ENCODE assay signal across 9 cellular contexts in the genomic region with DNA sequence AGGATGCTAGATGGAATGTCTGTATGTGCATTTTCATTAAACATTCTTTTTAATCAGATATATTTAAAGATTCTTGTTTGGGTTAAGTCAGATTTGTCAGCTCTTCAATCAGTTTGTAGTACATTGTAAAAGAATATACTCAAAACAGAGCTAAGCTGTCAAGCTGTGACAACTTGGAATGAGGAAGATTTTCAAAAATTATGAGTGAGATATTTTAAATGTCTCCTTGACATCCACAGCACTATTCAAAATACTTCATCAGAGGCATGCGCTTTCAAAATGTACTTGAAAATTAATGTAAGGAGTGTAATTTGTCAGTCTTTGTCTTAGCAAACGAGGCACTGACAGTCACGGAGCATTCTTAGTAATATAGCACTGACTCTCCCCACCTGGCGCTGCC.
"Had no signal": no experiment of that assay in that cellular context is flagged by ENCODE, and none has a peak within 500 bp of the region (broad histone marks: within the 10 kb centered on the region; RNA-seq: fewer than 3 reads in every experiment).

No MANE protein-coding gene starts in this region.

- H3K27ac ChIP-seq: GM23248, HL-60 had no signal

- H3K36me3 ChIP-seq: HAP-1 had no signal

- H3K4me3 Mint-ChIP-seq: HFFc6 had no signal

- ATAC-seq: HCT116, HepG2, K562 had no signal

- H3K9me3 ChIP-seq: HAP-1 had no signal

- H3K9me3 Mint-ChIP-seq: HFFc6 had no signal

- H3K4me1 ChIP-seq: HAP-1 had no signal

- H2AFZ ChIP-seq: GM23248 had no signal

- H3K27ac Mint-ChIP-seq: HFFc6 had no signal

- H3K9ac ChIP-seq: GM23248 had no signal

- H3K4me3 ChIP-seq: GM23248, HAP-1, K562 had no signal

- DNase-seq: GM23248, GOT3, H7, HFFc6 had no signal
